In genomic region chr7:1447551-1448244, GRCh38 we compare ENCODE assay signal across 15 cellular contexts. TPM values are rescaled to one million over a fixed set of nuclear protein-coding genes. Genes with fewer than 3 reads are reported as not detected.
DNase-seq lines count a peak whose midpoint lies in the region; ATAC-seq and TF ChIP-seq lines count a peak whose summit lies in the region.
"Had no signal": no experiment of that assay in that cellular context is flagged by ENCODE, and none has a peak within 500 bp of the region (broad histone marks: within the 10 kb centered on the region; RNA-seq: fewer than 3 reads in every experiment).

No MANE protein-coding gene starts in this region.

- intact Hi-C loops in sciatic nerve (cut with DNase I): no loop called here

- peak; percentile 56 for ATAC-seq in sciatic nerve
- no peak for ATAC-seq in HG03095 (IDR thresholded peaks at IDR 0.05; ENCODE audit: unreplicated experiment)

- TF ChIP-seq CTCF in AG10803 (conservative IDR thresholded peaks at IDR 0.05; ENCODE audit: low read length): no peak

- DNase-seq in AG10803 (ENCODE audit: low read depth): peak; percentile 57
- peak; percentile 38 for DNase-seq in astrocyte of the hippocampus (ENCODE audit: low read depth, low spot score)
- DNase-seq in hypothalamus (lab: John Stamatoyannopoulos, UW): peak in 41 of 51 donors; percentile 13 to 84 (median 51)
- no peak for DNase-seq in sciatic nerve (ENCODE audit: low spot score)
- no peak for DNase-seq in activated CD4-positive, alpha-beta T cell treated with anti-CD3 and anti-CD28 coated beads, Interleukin-2, amount 50 U/mL, for 48 hours
- DNase-seq in amniotic stem cell (lab: John Stamatoyannopoulos, UW): no peak
- no peak for DNase-seq in NCI-H1105 (lab: John Stamatoyannopoulos, UW)
- DNase-seq: activated CD4-positive, alpha-beta T cell treated with anti-CD3 and anti-CD28 coated beads for 36 hours; activated T-cell treated with anti-CD3 and anti-CD28 coated beads, Interleukin-2, amount 50 U/mL, for 48 hours; EL; stimulated activated CD4-positive, alpha-beta T cell treated with anti-CD3 and anti-CD28 coated beads, Interleukin-12 subunit alpha, Interleukin-12 subunit beta, amount 100 ng/mL, for 4 hours; T-helper 2 cell; tibial artery had no signal

- no peak overlapping the region for H3K4me3 ChIP-seq in AG10803 (ENCODE audit: low read length)
- H3K4me3 ChIP-seq: BLaER1 treated with 17β-estradiol and CSF1 and Interleukin-3, amounts not matched to agents 10 nM and 100 nM; tibial artery had no signal

RNA-seq across cellular contexts. Expression of gene MICALL2, which starts 11.6 kb away (rescaled TPM):
- total RNA-seq in sciatic nerve: 127 TPM

RNA-seq across cellular contexts. Expression of gene INTS1, which starts 56.5 kb away (rescaled TPM):
- 78.4 TPM for total RNA-seq in sciatic nerve

Comparison
In these comparisons a context has a peak if more than half of its experiments do, and no peak if none do; other contexts are left out.
1. DNase-seq: peak in AG10803 (single experiment), astrocyte of the hippocampus (single experiment) and hypothalamus (41 of 51); none in sciatic nerve (single experiment), activated CD4-positive, alpha-beta T cell treated with anti-CD3 and anti-CD28 coated beads, Interleukin-2, amount 50 U/mL, for 48 hours (0 of 2), amniotic stem cell (single experiment) and NCI-H1105 (single experiment).